24 cellular contexts compared by ENCODE assay signal in genomic region chr18:56977771-56978170, GRCh38.
DNase-seq lines count a peak whose midpoint lies in the region; ATAC-seq, FAIRE-seq and TF ChIP-seq lines count a peak whose summit lies in the region.
"Had no signal": no experiment of that assay in that cellular context is flagged by ENCODE, and none has a peak within 500 bp of the region (broad histone marks: within the 10 kb centered on the region; RNA-seq: fewer than 3 reads in every experiment).

No MANE protein-coding gene starts in this region.

- WGBS in K562 (ENCODE audit: insufficient coverage, low coverage, missing lambda C conversion rate): 3% methylated on average over 2 of the region's 2 CpGs

- DNase-seq in DMS 273 (lab: John Stamatoyannopoulos, UW; ENCODE audit: unreplicated experiment) (peak; percentile 16), DMS 273 treated with DMSO at 0.1 percent for 48 hours (lab: John Stamatoyannopoulos, UW) (no peak), NCI-H526 (lab: John Stamatoyannopoulos, UW) (peak; percentile 79 to 88), K562 (ENCODE audit: extremely low read depth in 1 of 4, low spot score in 3 of 4) (no peak), mucosa of descending colon (no peak), NCI-H748 treated with DMSO at 0.1 percent for 48 hours (lab: John Stamatoyannopoulos, UW) (no peak)
- DNase-seq: ACHN; AML-193; BE2C; CD4-positive, alpha-beta T cell; CD8-positive, alpha-beta memory T cell; DMS79; EL; GDM1; H7; HCEC 1CT had no signal

- H3K4me2 ChIP-seq in K562 (ENCODE audit: insufficient read depth, low read length): no peak overlapping the region
- H3K4me2 ChIP-seq: BLaER1 treated with 17β-estradiol and CSF1 and Interleukin-3, amounts not matched to agents 10 nM and 100 nM had no signal

- H3K27me3 ChIP-seq in K562 (ENCODE audit: control insufficient read depth in 2 of 2, insufficient read depth in 2 of 2, low read length in 2 of 2): no peaks in the 10 kb centered on the region
- H3K27me3 ChIP-seq: BE2C; BLaER1 treated with 17β-estradiol and CSF1 and Interleukin-3, amounts not matched to agents 10 nM and 100 nM had no signal

- intact Hi-C loops in K562 (cut with micrococcal nuclease) (no loop called here), mucosa of descending colon (cut with DNase I, micrococcal nuclease) (no loop called here)

- POLR2A ChIA-PET in K562 (lab: Yijun Ruan, JAX): no interaction called here

- ATAC-seq in K562: no peak
- ATAC-seq in mucosa of descending colon: peak; percentile 90
- no peak for ATAC-seq in HG02588 (IDR thresholded peaks at IDR 0.05; ENCODE audit: unreplicated experiment)
- no peak for ATAC-seq in GM18909 (IDR thresholded peaks at IDR 0.05; ENCODE audit: poor library complexity, unreplicated experiment)
- ATAC-seq: GM12878 had no signal

- H2AFZ ChIP-seq in K562 (ENCODE audit: low read depth, low read length): no peak overlapping the region

- TF ChIP-seq RAD21 in K562 (CRISPR knock-in tag; conservative IDR thresholded peaks at IDR 0.05 in 1 of 2, IDR thresholded peaks at IDR 0.05 in 1 of 2): no peak

- no peak for TF ChIP-seq EP300 in K562 (IDR thresholded peaks at IDR 0.05; ENCODE audit: low read length)

- H3K4me3 ChIP-seq in K562: no peak overlapping the region
- H3K4me3 ChIP-seq in mucosa of descending colon: no peak overlapping the region
- H3K4me3 ChIP-seq: BLaER1 treated with 17β-estradiol and CSF1 and Interleukin-3, amounts not matched to agents 10 nM and 100 nM; GM12878 had no signal

- H3K4me1 ChIP-seq in K562 (replicated peaks in 1 of 2; ENCODE audit: control insufficient read depth in 2 of 2, insufficient read depth in 2 of 2, low read length in 2 of 2) (no peaks in the 10 kb centered on the region), mucosa of descending colon (ENCODE audit: low read depth) (no peaks in the 10 kb centered on the region)
- H3K4me1 ChIP-seq: BE2C had no signal

- H3K9me3 ChIP-seq in K562 (replicated peaks; ENCODE audit: control insufficient read depth, insufficient read depth, low read depth, low read length) (no peaks in the 10 kb centered on the region), mucosa of descending colon (no peaks in the 10 kb centered on the region)
- H3K9me3 ChIP-seq: BE2C; BLaER1 treated with 17β-estradiol and CSF1 and Interleukin-3, amounts not matched to agents 10 nM and 100 nM had no signal

- H3K9me1 ChIP-seq in K562 (ENCODE audit: control insufficient read depth, insufficient read depth, low read length): no peaks in the 10 kb centered on the region

- in situ Hi-C loops in K562 (cut with MboI): no loop called here

- TF ChIP-seq POLR2A in K562 (conservative IDR thresholded peaks at IDR 0.05): no peak

- TF ChIP-seq CTCF in K562 (IDR thresholded peaks at IDR 0.05 in 2 of 3, conservative IDR thresholded peaks at IDR 0.05 in 1 of 3; ENCODE audit: insufficient read depth in 2 of 3, low read depth in 1 of 3, low read length in 3 of 3): no peak
- TF ChIP-seq CTCF in mucosa of descending colon (IDR thresholded peaks at IDR 0.05): no peak

- BruUV-seq in K562 (replicated peaks; lab: Mats Ljungman, UMichigan): no TSS peak

- H3K27ac ChIP-seq in K562 (ENCODE audit: extremely low read depth, low read depth, low read length): no peak overlapping the region
- H3K27ac ChIP-seq: 22Rv1; BLaER1 treated with 17β-estradiol and CSF1 and Interleukin-3, amounts not matched to agents 10 nM and 100 nM had no signal

- FAIRE-seq in K562 (lab: Jason Lieb, UNC): no peak
- FAIRE-seq: A204.1, GM12878, GM18507, H1 had no signal

- H4K20me1 ChIP-seq in K562 (replicated peaks; ENCODE audit: control insufficient read depth, insufficient read depth, low read length): no peaks in the 10 kb centered on the region
- H4K20me1 ChIP-seq: BLaER1 treated with 17β-estradiol and CSF1 and Interleukin-3, amounts not matched to agents 10 nM and 100 nM had no signal

- H3K36me3 ChIP-seq in K562 (ENCODE audit: control insufficient read depth, insufficient read depth, low read length) (no peaks in the 10 kb centered on the region), mucosa of descending colon (ENCODE audit: low read depth) (no peaks in the 10 kb centered on the region)
- H3K36me3 ChIP-seq: BE2C had no signal

- no peak overlapping the region for H3K9ac ChIP-seq in K562 (ENCODE audit: insufficient read depth in 1 of 2, low read depth in 2 of 2, low read length in 2 of 2)
- H3K9ac ChIP-seq: BLaER1 treated with 17β-estradiol and CSF1 and Interleukin-3, amounts not matched to agents 10 nM and 100 nM had no signal

- H3K79me2 ChIP-seq in K562 (ENCODE audit: control insufficient read depth, insufficient read depth, low read length): no peaks in the 10 kb centered on the region

- CTCF ChIA-PET in K562 (lab: Yijun Ruan, JAX; ENCODE audit: low intra/inter-chr PET ratio): no interaction called here

TF ChIP-seq in K562, 482 proteins besides CTCF, POLR2A, EP300 and RAD21:
- TF ChIP-seq TAF15 (IDR thresholded peaks at IDR 0.05; ENCODE audit: low read depth, low read length) (no peak), PBX2 (CRISPR knock-in tag; IDR thresholded peaks at IDR 0.05; ENCODE audit: low read depth) (no peak), PBX2 (tag; conservative IDR thresholded peaks at IDR 0.05; ENCODE audit: low read depth) (0 out of 2 replicates have a peak, but pooled peaks have one; percentile 6)

Comparison
In these comparisons a context has a peak if more than half of its experiments do, and no peak if none do; other contexts are left out.
1. DNase-seq: peak in DMS 273 (single experiment) and NCI-H526 (2 of 2); none in DMS 273 treated with DMSO at 0.1 percent for 48 hours (single experiment), K562 (0 of 4), mucosa of descending colon (0 of 3) and NCI-H748 treated with DMSO at 0.1 percent for 48 hours (single experiment).